Comparison of ENCODE assay signal across 8 cellular contexts in the genomic region with DNA sequence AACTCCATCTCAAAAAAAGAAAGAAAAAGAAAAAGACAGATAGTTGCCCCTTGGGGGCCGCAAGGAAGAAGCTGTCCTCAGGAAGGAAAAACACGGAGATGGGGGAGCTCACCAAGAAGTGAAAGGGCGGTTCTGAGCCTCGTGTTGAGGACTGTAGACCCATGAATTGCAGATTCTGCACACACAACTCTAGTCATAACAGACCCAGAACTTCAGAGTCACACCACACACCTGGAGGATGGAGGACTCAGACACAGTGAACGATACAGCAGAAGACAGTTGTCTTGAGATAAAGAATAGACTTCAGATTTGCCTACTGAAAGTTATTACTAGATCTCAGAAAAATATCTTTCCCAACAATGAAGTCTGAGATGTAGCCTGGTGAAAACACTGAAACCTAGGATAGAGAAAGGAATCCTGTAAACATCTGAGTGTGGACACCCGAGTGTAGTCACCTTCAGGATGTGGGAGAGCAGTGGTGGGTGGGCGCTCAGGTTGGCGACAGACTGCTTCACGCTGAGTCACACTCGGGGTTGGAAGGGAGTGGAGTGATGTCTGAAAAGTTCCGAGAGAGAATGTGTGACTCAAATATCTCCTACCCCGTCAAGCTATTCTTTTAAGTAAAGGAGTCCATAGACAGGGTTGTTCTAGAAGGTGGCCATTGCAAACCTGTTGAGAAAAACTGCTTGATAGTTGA.
DNase-seq lines count a peak whose midpoint lies in the region; ATAC-seq, FAIRE-seq and TF ChIP-seq lines count a peak whose summit lies in the region.

No MANE protein-coding gene starts in this region.

- H3K27ac ChIP-seq in tibial nerve = no peak overlapping the region

- no peak for TF ChIP-seq EP300 in tibial nerve (IDR thresholded peaks at IDR 0.05)

- DNase-seq in H54 (ENCODE audit: insufficient read length, low spot score) (peak; percentile 11), epithelial cell of esophagus (ENCODE audit: low read depth) (peak; percentile 88), NCI-H1105 (lab: John Stamatoyannopoulos, UW) (no peak), HPDE6-E6E7 (ENCODE audit: extremely low spot score) (no peak), DMS114 treated with DMSO at 0.1 percent for 48 hours (lab: John Stamatoyannopoulos, UW; ENCODE audit: unreplicated experiment) (no peak), tibial nerve (ENCODE audit: low spot score in 2 of 2) (no peak)
- DNase-seq in activated CD8-positive, alpha-beta T cell treated with anti-CD3 and anti-CD28 coated beads for 36 hours = peak; percentile 74
- peak; percentile 54 for DNase-seq in stimulated activated CD4-positive, alpha-beta T cell treated with anti-CD3 and anti-CD28 coated beads, Interleukin-4, amount 100 ng/mL, for 1 hour

- H3K4me1 Mint-ChIP-seq in activated CD8-positive, alpha-beta T cell treated with anti-CD3 and anti-CD28 coated beads for 36 hours (ENCODE audit: low read depth) = peaks cover 16% of the 10 kb centered on the region

- no peaks in the 10 kb centered on the region for H3K27me3 Mint-ChIP-seq in activated CD8-positive, alpha-beta T cell treated with anti-CD3 and anti-CD28 coated beads for 36 hours

- no peak overlapping the region for H3K4me3 Mint-ChIP-seq in activated CD8-positive, alpha-beta T cell treated with anti-CD3 and anti-CD28 coated beads for 36 hours

- 87 to 90% methylated on average over 12 of the region's 12 CpGs for WGBS in tibial nerve, 2 donors

- no peak for FAIRE-seq in H54 (lab: Jason Lieb, UNC)

- H3K4me3 ChIP-seq in epithelial cell of esophagus (ENCODE audit: low read length) (no peak overlapping the region), tibial nerve (no peak overlapping the region)

- no peaks in the 10 kb centered on the region for H3K9me3 ChIP-seq in tibial nerve

- CTCF ChIA-PET in activated CD8-positive, alpha-beta T cell treated with anti-CD3 and anti-CD28 coated beads for 36 hours (lab: Charles Lee) = interaction anchor here (0.8 to 1.5 kb wide), 4 partner anchors 66 to 291 kb away, joined by 3 to 5 read pairs (median 4); no protein-coding TSS in a partner anchor

- peaks cover 3 to 99% (median 4%) of the 10 kb centered on the region in 3 donors for H3K36me3 ChIP-seq in tibial nerve

- TF ChIP-seq POLR2A in H54 (IDR thresholded peaks at IDR 0.05; ENCODE audit: low read depth, low read length) (no peak), tibial nerve (IDR thresholded peaks at IDR 0.05) (no peak)

- peaks cover 7% of the 10 kb centered on the region for H3K36me3 Mint-ChIP-seq in activated CD8-positive, alpha-beta T cell treated with anti-CD3 and anti-CD28 coated beads for 36 hours (ENCODE audit: low read depth)

- H3K9me3 Mint-ChIP-seq in activated CD8-positive, alpha-beta T cell treated with anti-CD3 and anti-CD28 coated beads for 36 hours = no peaks in the 10 kb centered on the region

- H3K27me3 ChIP-seq in tibial nerve = no peaks in the 10 kb centered on the region

- peak; percentile 92 for ATAC-seq in activated CD8-positive, alpha-beta T cell treated with anti-CD3 and anti-CD28 coated beads for 36 hours

- POLR2A ChIA-PET in activated CD8-positive, alpha-beta T cell treated with anti-CD3 and anti-CD28 coated beads for 36 hours (lab: Charles Lee) = interaction anchor here (0.6 kb wide), 1 partner anchor 18 kb away, joined by 3 read pairs; no protein-coding TSS in a partner anchor

- intact Hi-C loops in activated CD8-positive, alpha-beta T cell treated with anti-CD3 and anti-CD28 coated beads for 36 hours (cut with micrococcal nuclease) = no loop called here

- H3K4me1 ChIP-seq in tibial nerve = no peaks in the 10 kb centered on the region

- no peak for TF ChIP-seq CTCF in activated CD8-positive, alpha-beta T cell treated with anti-CD3 and anti-CD28 coated beads for 36 hours (IDR thresholded peaks at IDR 0.05)
- TF ChIP-seq CTCF in epithelial cell of esophagus (IDR thresholded peaks at IDR 0.05; ENCODE audit: insufficient read depth, low read depth, low read length, missing control alignments) = no peak
- no peak for TF ChIP-seq CTCF in tibial nerve (IDR thresholded peaks at IDR 0.05)

- peak overlapping the region; percentile 71 for H3K27ac Mint-ChIP-seq in activated CD8-positive, alpha-beta T cell treated with anti-CD3 and anti-CD28 coated beads for 36 hours

Comparison
In these comparisons a context has a peak if more than half of its experiments do, and no peak if none do; other contexts are left out.
1. DNase-seq: peak in H54 (single experiment), activated CD8-positive, alpha-beta T cell treated with anti-CD3 and anti-CD28 coated beads for 36 hours (single experiment), epithelial cell of esophagus (single experiment) and stimulated activated CD4-positive, alpha-beta T cell treated with anti-CD3 and anti-CD28 coated beads, Interleukin-4, amount 100 ng/mL, for 1 hour (single experiment); none in NCI-H1105 (single experiment), HPDE6-E6E7 (single experiment), DMS114 treated with DMSO at 0.1 percent for 48 hours (single experiment) and tibial nerve (0 of 2).